12 cellular contexts compared by ENCODE assay signal in the genomic region with DNA sequence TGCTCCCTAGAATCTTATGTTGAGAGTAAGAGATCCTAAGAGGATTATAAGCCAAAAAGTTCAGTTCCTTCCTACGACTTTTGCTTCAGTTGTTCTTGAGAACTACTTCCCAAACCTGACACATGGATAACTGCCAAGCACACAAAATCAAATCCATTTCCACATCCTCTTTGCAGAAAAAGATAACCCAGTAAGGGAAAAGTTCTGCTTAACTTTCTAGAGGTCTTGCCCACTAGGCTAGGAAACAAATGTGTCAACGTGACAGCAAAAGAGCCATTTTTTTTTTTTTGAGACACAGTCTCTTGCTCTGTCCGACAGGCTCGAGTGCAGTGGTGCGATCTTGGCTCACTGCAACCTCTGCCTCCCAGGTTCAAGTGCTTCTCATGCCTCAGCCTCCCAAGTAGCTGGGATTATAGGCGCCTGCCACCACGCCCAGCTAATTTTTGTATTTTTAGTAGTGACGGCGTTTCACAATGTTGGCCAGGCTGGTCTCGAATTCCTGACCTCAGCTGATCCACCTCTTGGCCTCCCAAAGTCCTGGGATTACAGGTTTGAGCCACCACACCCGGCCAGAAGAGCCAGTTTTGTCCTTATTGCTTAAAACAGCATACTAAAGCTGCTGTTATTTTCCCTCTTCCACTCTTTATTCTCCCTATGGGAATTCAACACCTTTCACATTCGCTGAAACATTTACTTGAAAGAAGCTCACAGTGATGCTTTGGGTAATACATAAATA. TPM values are rescaled to one million over a fixed set of nuclear protein-coding genes. Genes with fewer than 3 reads are reported as not detected.
DNase-seq lines count a peak whose midpoint lies in the region; ATAC-seq and TF ChIP-seq lines count a peak whose summit lies in the region.
"Had no signal": no experiment of that assay in that cellular context is flagged by ENCODE, and none has a peak within 500 bp of the region (broad histone marks: within the 10 kb centered on the region; RNA-seq: fewer than 3 reads in every experiment).

No MANE protein-coding gene starts in this region.

- peak overlapping the region in 6 of 8 donors; percentile 11 to 67 (median 53) for H3K27ac ChIP-seq in spleen

- no peaks in the 10 kb centered on the region for H3K9me3 ChIP-seq in spleen
- H3K9me3 ChIP-seq: tibial nerve had no signal

- no peaks in the 10 kb centered on the region; the same call in 1 of the 2 replicates for H3K27me3 Mint-ChIP-seq in HFFc6 (ENCODE audit: insufficient read depth)

- DNase-seq in HFFc6: no peak
- DNase-seq in astrocyte of the cerebellum (ENCODE audit: low read depth): peak; percentile 8
- no peak for DNase-seq in left ventricle myocardium superior
- no peak for DNase-seq in spleen
- no peak for DNase-seq in medulla oblongata (ENCODE audit: extremely low spot score)
- DNase-seq in hippocampal formation (lab: John Stamatoyannopoulos, UW): no peak
- DNase-seq in NCI-H345 treated with DMSO at 0.1 percent for 48 hours (lab: John Stamatoyannopoulos, UW; ENCODE audit: unreplicated experiment): no peak
- DNase-seq: DND-41; GOT3; NCI-H69; stimulated activated CD4-positive, alpha-beta T cell treated with anti-CD3 and anti-CD28 coated beads, Interleukin-4, amount 100 ng/mL, for 1 hour had no signal

- no peak for TF ChIP-seq POLR2A in spleen (IDR thresholded peaks at IDR 0.05)

- ATAC-seq in left ventricle myocardium superior: peak; percentile 50

- no peak for TF ChIP-seq CTCF in HFFc6 (IDR thresholded peaks at IDR 0.05)
- no peak for TF ChIP-seq CTCF in astrocyte of the cerebellum (IDR thresholded peaks at IDR 0.05; ENCODE audit: low read depth, low read length, missing control alignments)
- TF ChIP-seq CTCF in spleen (IDR thresholded peaks at IDR 0.05 in 8 of 11, conservative IDR thresholded peaks at IDR 0.05 in 3 of 11): no peak

- H3K36me3 ChIP-seq in spleen: peaks cover 0 to 40% (median 15%) of the 10 kb centered on the region in 6 donors

- H3K36me3 Mint-ChIP-seq in HFFc6 (ENCODE audit: low read depth): peaks cover 17% of the 10 kb centered on the region

- intact Hi-C loops in left ventricle myocardium superior (cut with micrococcal nuclease) (no loop called here), spleen (cut with DNase I; ENCODE audit: low total_unique reads) (no loop called here)

- no peaks in the 10 kb centered on the region for H3K9me3 Mint-ChIP-seq in HFFc6

- in situ Hi-C loops in astrocyte of the cerebellum (cut with HindIII; ENCODE audit: low sequenced_read_pairs): no loop called here

- H3K27ac Mint-ChIP-seq in HFFc6: peak overlapping the region; percentile 42

- WGBS in spleen, 5 donors: 39 to 58% (median 52%) methylated on average over 12 of the region's 12 CpGs

- H3K4me3 ChIP-seq in astrocyte of the cerebellum (ENCODE audit: low read depth, low read length): no peak overlapping the region
- H3K4me3 ChIP-seq in spleen: no peak overlapping the region
- H3K4me3 ChIP-seq: tibial nerve had no signal

- no peaks in the 10 kb centered on the region for H3K27me3 ChIP-seq in spleen (replicated peaks in 1 of 7)
- H3K27me3 ChIP-seq: tibial nerve had no signal

- H3K4me1 Mint-ChIP-seq in HFFc6 (ENCODE audit: low read depth): peaks cover 74% of the 10 kb centered on the region

- peaks cover 38 to 100% (median 86%) of the 10 kb centered on the region in 6 donors for H3K4me1 ChIP-seq in spleen

- no peak overlapping the region; the same call in 1 of the 2 replicates for H3K4me3 Mint-ChIP-seq in HFFc6

RNA-seq across cellular contexts. Expression of a gene that starts 24.2 kb away (rescaled TPM):
- total RNA-seq in HFFc6 (2021; fragmentation: NEBNext Ultra II Directional; extraction: Animal tissue kit (Norgen Biotek cat#: 25700)): 100 to 1,000 TPM; 266 to 336 (median 310) TPM
- total RNA-seq in left ventricle myocardium superior (214 TPM), spleen (100 to 1,000 TPM; 165 to 223 (median 196) TPM)
- 10 to 100 TPM; 31.9 to 64.7 (median 43.4) TPM for polyA plus RNA-seq in spleen

RNA-seq across cellular contexts. Expression of a gene that starts 54.3 kb away (rescaled TPM):
- under 1 TPM; 0.31 to 0.81 (median 0.38) TPM for total RNA-seq in HFFc6 (2021; fragmentation: NEBNext Ultra II Directional; extraction: Animal tissue kit (Norgen Biotek cat#: 25700))
- total RNA-seq in left ventricle myocardium superior (32.8 TPM), spleen (1 to 10 TPM in 6 of 7 donors, under 1 TPM in 1; 0.77 to 3.5 (median 1.4) TPM)
- polyA plus RNA-seq in spleen: 1 to 10 TPM in 1 of 3 donors, under 1 TPM in 2; 0.99 to 1.3 (median 1.00) TPM
